In the genomic region with DNA sequence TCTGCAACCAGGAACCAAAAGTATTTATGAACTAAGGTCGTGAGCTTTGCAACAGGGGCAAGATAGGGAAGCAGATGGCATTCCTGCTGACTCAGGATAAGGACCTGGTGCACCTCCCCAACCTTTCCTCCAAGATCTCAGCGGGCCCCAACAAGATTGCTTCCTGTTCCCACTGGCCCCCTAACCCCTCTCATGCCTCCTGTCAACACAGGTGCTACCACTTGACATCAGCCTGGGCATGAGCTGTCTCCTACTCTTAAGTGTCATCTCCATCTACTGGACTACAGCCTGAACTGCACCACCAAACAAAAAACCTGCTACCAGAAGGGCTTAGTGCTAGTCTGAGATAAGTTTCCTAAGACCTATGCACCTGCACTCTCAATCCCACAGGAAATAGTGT, we compare ENCODE assay signal across 1 cellular context.
TF ChIP-seq lines count a peak whose summit lies in the region.

No MANE protein-coding gene starts in this region.

TF ChIP-seq in HepG2, 621 proteins besides CTCF, POLR2A, EP300 and RAD21 (continued from another document):
- TF ChIP-seq, protein P1, sequence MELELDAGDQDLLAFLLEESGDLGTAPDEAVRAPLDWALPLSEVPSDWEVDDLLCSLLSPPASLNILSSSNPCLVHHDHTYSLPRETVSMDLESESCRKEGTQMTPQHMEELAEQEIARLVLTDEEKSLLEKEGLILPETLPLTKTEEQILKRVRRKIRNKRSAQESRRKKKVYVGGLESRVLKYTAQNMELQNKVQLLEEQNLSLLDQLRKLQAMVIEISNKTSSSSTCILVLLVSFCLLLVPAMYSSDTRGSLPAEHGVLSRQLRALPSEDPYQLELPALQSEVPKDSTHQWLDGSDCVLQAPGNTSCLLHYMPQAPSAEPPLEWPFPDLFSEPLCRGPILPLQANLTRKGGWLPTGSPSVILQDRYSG (CRISPR knock-in tag; IDR thresholded peaks at IDR 0.05): no peak
- TF ChIP-seq MAFF (IDR thresholded peaks at IDR 0.05; ENCODE audit: low read depth, low read length): peak; percentile 59; the same call in 1 of the 2 replicates
- peak; percentile 100 for TF ChIP-seq ZNF230 (CRISPR knock-in tag; IDR thresholded peaks at IDR 0.05)
- no peak for TF ChIP-seq RAD51 (IDR thresholded peaks at IDR 0.05; ENCODE audit: borderline replicate concordance)
- TF ChIP-seq, protein P2, sequence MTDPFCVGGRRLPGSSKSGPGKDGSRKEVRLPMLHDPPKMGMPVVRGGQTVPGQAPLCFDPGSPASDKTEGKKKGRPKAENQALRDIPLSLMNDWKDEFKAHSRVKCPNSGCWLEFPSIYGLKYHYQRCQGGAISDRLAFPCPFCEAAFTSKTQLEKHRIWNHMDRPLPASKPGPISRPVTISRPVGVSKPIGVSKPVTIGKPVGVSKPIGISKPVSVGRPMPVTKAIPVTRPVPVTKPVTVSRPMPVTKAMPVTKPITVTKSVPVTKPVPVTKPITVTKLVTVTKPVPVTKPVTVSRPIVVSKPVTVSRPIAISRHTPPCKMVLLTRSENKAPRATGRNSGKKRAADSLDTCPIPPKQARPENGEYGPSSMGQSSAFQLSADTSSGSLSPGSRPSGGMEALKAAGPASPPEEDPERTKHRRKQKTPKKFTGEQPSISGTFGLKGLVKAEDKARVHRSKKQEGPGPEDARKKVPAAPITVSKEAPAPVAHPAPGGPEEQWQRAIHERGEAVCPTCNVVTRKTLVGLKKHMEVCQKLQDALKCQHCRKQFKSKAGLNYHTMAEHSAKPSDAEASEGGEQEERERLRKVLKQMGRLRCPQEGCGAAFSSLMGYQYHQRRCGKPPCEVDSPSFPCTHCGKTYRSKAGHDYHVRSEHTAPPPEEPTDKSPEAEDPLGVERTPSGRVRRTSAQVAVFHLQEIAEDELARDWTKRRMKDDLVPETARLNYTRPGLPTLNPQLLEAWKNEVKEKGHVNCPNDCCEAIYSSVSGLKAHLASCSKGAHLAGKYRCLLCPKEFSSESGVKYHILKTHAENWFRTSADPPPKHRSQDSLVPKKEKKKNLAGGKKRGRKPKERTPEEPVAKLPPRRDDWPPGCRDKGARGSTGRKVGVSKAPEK (CRISPR knock-in tag; IDR thresholded peaks at IDR 0.05; ENCODE audit: borderline replicate concordance): no peak
- no peak for TF ChIP-seq MXD4 (CRISPR knock-in tag; IDR thresholded peaks at IDR 0.05)
- TF ChIP-seq, protein P3, sequence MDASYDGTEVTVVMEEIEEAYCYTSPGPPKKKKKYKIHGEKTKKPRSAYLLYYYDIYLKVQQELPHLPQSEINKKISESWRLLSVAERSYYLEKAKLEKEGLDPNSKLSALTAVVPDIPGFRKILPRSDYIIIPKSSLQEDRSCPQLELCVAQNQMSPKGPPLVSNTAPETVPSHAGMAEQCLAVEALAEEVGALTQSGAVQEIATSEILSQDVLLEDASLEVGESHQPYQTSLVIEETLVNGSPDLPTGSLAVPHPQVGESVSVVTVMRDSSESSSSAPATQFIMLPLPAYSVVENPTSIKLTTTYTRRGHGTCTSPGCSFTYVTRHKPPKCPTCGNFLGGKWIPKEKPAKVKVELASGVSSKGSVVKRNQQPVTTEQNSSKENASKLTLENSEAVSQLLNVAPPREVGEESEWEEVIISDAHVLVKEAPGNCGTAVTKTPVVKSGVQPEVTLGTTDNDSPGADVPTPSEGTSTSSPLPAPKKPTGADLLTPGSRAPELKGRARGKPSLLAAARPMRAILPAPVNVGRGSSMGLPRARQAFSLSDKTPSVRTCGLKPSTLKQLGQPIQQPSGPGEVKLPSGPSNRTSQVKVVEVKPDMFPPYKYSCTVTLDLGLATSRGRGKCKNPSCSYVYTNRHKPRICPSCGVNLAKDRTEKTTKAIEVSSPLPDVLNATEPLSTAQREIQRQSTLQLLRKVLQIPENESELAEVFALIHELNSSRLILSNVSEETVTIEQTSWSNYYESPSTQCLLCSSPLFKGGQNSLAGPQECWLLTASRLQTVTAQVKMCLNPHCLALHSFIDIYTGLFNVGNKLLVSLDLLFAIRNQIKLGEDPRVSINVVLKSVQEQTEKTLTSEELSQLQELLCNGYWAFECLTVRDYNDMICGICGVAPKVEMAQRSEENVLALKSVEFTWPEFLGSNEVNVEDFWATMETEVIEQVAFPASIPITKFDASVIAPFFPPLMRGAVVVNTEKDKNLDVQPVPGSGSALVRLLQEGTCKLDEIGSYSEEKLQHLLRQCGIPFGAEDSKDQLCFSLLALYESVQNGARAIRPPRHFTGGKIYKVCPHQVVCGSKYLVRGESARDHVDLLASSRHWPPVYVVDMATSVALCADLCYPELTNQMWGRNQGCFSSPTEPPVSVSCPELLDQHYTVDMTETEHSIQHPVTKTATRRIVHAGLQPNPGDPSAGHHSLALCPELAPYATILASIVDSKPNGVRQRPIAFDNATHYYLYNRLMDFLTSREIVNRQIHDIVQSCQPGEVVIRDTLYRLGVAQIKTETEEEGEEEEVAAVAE (CRISPR knock-in tag; IDR thresholded peaks at IDR 0.05; ENCODE audit: borderline replicate concordance): no peak
- no peak for TF ChIP-seq MIXL1 (CRISPR knock-in tag; IDR thresholded peaks at IDR 0.05)
- TF ChIP-seq ZNF547 (CRISPR knock-in tag; IDR thresholded peaks at IDR 0.05): no peak
- TF ChIP-seq SPEN (CRISPR knock-in tag; IDR thresholded peaks at IDR 0.05; ENCODE audit: low read depth): no peak
- no peak for TF ChIP-seq DNMT1 (CRISPR knock-in tag; IDR thresholded peaks at IDR 0.05)
- no peak for TF ChIP-seq ZNF354B (CRISPR knock-in tag; IDR thresholded peaks at IDR 0.05)
- peak; percentile 61 to 75 for TF ChIP-seq MAFK (conservative IDR thresholded peaks at IDR 0.05 in 1 of 2, IDR thresholded peaks at IDR 0.05 in 1 of 2; ENCODE audit: low read length in 2 of 2)
- TF ChIP-seq PHF5A (CRISPR knock-in tag; IDR thresholded peaks at IDR 0.05; ENCODE audit: low read depth, unreplicated experiment): no peak
- no peak for TF ChIP-seq RBFOX2 (IDR thresholded peaks at IDR 0.05; ENCODE audit: low read depth, low read length)
- no peak for TF ChIP-seq SMYD3 (CRISPR knock-in tag; IDR thresholded peaks at IDR 0.05)
- no peak for TF ChIP-seq MBNL3 (CRISPR knock-in tag; conservative IDR thresholded peaks at IDR 0.05)
- peak; percentile 72 for TF ChIP-seq SMC3 (IDR thresholded peaks at IDR 0.05; ENCODE audit: low read length)
- TF ChIP-seq, protein P4, sequence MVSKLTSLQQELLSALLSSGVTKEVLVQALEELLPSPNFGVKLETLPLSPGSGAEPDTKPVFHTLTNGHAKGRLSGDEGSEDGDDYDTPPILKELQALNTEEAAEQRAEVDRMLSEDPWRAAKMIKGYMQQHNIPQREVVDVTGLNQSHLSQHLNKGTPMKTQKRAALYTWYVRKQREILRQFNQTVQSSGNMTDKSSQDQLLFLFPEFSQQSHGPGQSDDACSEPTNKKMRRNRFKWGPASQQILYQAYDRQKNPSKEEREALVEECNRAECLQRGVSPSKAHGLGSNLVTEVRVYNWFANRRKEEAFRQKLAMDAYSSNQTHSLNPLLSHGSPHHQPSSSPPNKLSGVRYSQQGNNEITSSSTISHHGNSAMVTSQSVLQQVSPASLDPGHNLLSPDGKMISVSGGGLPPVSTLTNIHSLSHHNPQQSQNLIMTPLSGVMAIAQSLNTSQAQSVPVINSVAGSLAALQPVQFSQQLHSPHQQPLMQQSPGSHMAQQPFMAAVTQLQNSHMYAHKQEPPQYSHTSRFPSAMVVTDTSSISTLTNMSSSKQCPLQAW (CRISPR knock-in tag; IDR thresholded peaks at IDR 0.05): no peak
- TF ChIP-seq, protein P5, sequence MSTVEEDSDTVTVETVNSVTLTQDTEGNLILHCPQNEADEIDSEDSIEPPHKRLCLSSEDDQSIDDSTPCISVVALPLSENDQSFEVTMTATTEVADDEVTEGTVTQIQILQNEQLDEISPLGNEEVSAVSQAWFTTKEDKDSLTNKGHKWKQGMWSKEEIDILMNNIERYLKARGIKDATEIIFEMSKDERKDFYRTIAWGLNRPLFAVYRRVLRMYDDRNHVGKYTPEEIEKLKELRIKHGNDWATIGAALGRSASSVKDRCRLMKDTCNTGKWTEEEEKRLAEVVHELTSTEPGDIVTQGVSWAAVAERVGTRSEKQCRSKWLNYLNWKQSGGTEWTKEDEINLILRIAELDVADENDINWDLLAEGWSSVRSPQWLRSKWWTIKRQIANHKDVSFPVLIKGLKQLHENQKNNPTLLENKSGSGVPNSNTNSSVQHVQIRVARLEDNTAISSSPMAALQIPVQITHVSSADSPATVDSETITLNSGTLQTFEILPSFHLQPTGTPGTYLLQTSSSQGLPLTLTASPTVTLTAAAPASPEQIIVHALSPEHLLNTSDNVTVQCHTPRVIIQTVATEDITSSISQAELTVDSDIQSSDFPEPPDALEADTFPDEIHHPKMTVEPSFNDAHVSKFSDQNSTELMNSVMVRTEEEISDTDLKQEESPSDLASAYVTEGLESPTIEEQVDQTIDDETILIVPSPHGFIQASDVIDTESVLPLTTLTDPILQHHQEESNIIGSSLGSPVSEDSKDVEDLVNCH (CRISPR knock-in tag; IDR thresholded peaks at IDR 0.05): no peak
- TF ChIP-seq, protein P6, sequence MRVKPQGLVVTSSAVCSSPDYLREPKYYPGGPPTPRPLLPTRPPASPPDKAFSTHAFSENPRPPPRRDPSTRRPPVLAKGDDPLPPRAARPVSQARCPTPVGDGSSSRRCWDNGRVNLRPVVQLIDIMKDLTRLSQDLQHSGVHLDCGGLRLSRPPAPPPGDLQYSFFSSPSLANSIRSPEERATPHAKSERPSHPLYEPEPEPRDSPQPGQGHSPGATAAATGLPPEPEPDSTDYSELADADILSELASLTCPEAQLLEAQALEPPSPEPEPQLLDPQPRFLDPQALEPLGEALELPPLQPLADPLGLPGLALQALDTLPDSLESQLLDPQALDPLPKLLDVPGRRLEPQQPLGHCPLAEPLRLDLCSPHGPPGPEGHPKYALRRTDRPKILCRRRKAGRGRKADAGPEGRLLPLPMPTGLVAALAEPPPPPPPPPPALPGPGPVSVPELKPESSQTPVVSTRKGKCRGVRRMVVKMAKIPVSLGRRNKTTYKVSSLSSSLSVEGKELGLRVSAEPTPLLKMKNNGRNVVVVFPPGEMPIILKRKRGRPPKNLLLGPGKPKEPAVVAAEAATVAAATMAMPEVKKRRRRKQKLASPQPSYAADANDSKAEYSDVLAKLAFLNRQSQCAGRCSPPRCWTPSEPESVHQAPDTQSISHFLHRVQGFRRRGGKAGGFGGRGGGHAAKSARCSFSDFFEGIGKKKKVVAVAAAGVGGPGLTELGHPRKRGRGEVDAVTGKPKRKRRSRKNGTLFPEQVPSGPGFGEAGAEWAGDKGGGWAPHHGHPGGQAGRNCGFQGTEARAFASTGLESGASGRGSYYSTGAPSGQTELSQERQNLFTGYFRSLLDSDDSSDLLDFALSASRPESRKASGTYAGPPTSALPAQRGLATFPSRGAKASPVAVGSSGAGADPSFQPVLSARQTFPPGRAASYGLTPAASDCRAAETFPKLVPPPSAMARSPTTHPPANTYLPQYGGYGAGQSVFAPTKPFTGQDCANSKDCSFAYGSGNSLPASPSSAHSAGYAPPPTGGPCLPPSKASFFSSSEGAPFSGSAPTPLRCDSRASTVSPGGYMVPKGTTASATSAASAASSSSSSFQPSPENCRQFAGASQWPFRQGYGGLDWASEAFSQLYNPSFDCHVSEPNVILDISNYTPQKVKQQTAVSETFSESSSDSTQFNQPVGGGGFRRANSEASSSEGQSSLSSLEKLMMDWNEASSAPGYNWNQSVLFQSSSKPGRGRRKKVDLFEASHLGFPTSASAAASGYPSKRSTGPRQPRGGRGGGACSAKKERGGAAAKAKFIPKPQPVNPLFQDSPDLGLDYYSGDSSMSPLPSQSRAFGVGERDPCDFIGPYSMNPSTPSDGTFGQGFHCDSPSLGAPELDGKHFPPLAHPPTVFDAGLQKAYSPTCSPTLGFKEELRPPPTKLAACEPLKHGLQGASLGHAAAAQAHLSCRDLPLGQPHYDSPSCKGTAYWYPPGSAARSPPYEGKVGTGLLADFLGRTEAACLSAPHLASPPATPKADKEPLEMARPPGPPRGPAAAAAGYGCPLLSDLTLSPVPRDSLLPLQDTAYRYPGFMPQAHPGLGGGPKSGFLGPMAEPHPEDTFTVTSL (CRISPR knock-in tag; IDR thresholded peaks at IDR 0.05; ENCODE audit: borderline replicate concordance): no peak
- TF ChIP-seq HES4 (CRISPR knock-in tag; IDR thresholded peaks at IDR 0.05; ENCODE audit: borderline replicate concordance): no peak
- no peak for TF ChIP-seq KLF16 (CRISPR knock-in tag; IDR thresholded peaks at IDR 0.05)
- peak; percentile 82 for TF ChIP-seq STAG1 (CRISPR knock-in tag; IDR thresholded peaks at IDR 0.05)
- TF ChIP-seq, protein P7, sequence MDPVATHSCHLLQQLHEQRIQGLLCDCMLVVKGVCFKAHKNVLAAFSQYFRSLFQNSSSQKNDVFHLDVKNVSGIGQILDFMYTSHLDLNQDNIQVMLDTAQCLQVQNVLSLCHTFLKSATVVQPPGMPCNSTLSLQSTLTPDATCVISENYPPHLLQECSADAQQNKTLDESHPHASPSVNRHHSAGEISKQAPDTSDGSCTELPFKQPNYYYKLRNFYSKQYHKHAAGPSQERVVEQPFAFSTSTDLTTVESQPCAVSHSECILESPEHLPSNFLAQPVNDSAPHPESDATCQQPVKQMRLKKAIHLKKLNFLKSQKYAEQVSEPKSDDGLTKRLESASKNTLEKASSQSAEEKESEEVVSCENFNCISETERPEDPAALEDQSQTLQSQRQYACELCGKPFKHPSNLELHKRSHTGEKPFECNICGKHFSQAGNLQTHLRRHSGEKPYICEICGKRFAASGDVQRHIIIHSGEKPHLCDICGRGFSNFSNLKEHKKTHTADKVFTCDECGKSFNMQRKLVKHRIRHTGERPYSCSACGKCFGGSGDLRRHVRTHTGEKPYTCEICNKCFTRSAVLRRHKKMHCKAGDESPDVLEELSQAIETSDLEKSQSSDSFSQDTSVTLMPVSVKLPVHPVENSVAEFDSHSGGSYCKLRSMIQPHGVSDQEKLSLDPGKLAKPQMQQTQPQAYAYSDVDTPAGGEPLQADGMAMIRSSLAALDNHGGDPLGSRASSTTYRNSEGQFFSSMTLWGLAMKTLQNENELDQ (CRISPR knock-in tag; IDR thresholded peaks at IDR 0.05; ENCODE audit: borderline replicate concordance): no peak
- TF ChIP-seq, protein P8, sequence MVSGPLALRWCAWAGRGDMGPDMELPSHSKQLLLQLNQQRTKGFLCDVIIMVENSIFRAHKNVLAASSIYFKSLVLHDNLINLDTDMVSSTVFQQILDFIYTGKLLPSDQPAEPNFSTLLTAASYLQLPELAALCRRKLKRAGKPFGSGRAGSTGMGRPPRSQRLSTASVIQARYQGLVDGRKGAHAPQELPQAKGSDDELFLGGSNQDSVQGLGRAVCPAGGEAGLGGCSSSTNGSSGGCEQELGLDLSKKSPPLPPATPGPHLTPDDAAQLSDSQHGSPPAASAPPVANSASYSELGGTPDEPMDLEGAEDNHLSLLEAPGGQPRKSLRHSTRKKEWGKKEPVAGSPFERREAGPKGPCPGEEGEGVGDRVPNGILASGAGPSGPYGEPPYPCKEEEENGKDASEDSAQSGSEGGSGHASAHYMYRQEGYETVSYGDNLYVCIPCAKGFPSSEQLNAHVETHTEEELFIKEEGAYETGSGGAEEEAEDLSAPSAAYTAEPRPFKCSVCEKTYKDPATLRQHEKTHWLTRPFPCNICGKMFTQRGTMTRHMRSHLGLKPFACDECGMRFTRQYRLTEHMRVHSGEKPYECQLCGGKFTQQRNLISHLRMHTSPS (CRISPR knock-in tag; IDR thresholded peaks at IDR 0.05; ENCODE audit: low read depth): no peak
- no peak for TF ChIP-seq ZSCAN30 (CRISPR knock-in tag; IDR thresholded peaks at IDR 0.05)
